In genomic region chr13:111202149-111202548, GRCh38 we compare ENCODE assay signal across 1 cellular context.
TF ChIP-seq lines count a peak whose summit lies in the region.

No MANE protein-coding gene starts in this region.

TF ChIP-seq in SK-N-SH, 30 proteins besides CTCF, POLR2A, EP300 and RAD21 (continued from another document):
- no peak for TF ChIP-seq ZBTB33 (IDR thresholded peaks at IDR 0.05; ENCODE audit: borderline replicate concordance, low read depth)
- no peak for TF ChIP-seq GATA2 (CRISPR knock-in tag; IDR thresholded peaks at IDR 0.05)
- TF ChIP-seq CHD2 (IDR thresholded peaks at IDR 0.05; ENCODE audit: low read length, partially characterized antibody) = no peak
- TF ChIP-seq RCOR1 (IDR thresholded peaks at IDR 0.05; ENCODE audit: low read length) = no peak
- TF ChIP-seq TAF1 (IDR thresholded peaks at IDR 0.05; ENCODE audit: borderline replicate concordance, low read depth, low read length) = no peak
